Comparison of ENCODE assay signal across 8 cellular contexts in genomic region chr4:81351653-81352455, GRCh38.
DNase-seq lines count a peak whose midpoint lies in the region; ATAC-seq, FAIRE-seq and TF ChIP-seq lines count a peak whose summit lies in the region.

No MANE protein-coding gene starts in this region.

- H3K9me3 ChIP-seq in cardiac muscle cell (ENCODE audit: low read depth) = no peaks in the 10 kb centered on the region
- no peaks in the 10 kb centered on the region for H3K9me3 ChIP-seq in GM12878 (replicated peaks; ENCODE audit: control insufficient read depth, insufficient read depth, low read length)

- H2AFZ ChIP-seq in GM12878 (ENCODE audit: control insufficient read depth, low read depth, low read length) = no peak overlapping the region

- ATAC-seq in HG02763 (IDR thresholded peaks at IDR 0.05; ENCODE audit: unreplicated experiment) (peak; percentile 85), GM12878 (peak; percentile 93)

- no peaks in the 10 kb centered on the region for H3K79me2 ChIP-seq in GM12878 (ENCODE audit: control insufficient read depth, insufficient read depth, low read length)

- SMC1A ChIA-PET in GM12878 (lab: Charles Lee; ENCODE audit: uncharacterized antibody, unreplicated experiment) = interaction anchor here (0.8 to 4.6 kb wide), 17 partner anchors 15 to 1131 kb away, joined by 3 to 49 read pairs (median 3); no protein-coding TSS in a partner anchor

- H3K4me1 Mint-ChIP-seq in immature natural killer cell = no peaks in the 10 kb centered on the region

- no peak overlapping the region for H3K4me3 ChIP-seq in cardiac muscle cell
- H3K4me3 ChIP-seq in GM12878 = no peak overlapping the region

- H3K4me2 ChIP-seq in GM12878 (ENCODE audit: control insufficient read depth, insufficient read depth) = no peak overlapping the region

- CTCF ChIA-PET in GM12878 (lab: Yijun Ruan, JAX) = interaction anchor here (0.6 to 3.0 kb wide), 41 partner anchors 8 to 1132 kb away, joined by 3 to 75 read pairs (median 4); no protein-coding TSS in a partner anchor

- no peaks in the 10 kb centered on the region for H3K36me3 ChIP-seq in cardiac muscle cell
- H3K36me3 ChIP-seq in GM12878 (ENCODE audit: control insufficient read depth in 2 of 2, insufficient read depth in 2 of 2, low read length in 1 of 2) = no peaks in the 10 kb centered on the region

- H3K27ac ChIP-seq in cardiac muscle cell (no peak overlapping the region), GM12878 (ENCODE audit: control insufficient read depth, insufficient read depth) (no peak overlapping the region)

- intact Hi-C loops in cardiac septum (cut with DNase I) = loop anchor here (5.0 kb wide), 1 partner anchor 280 kb away; no protein-coding TSS in a partner anchor
- intact Hi-C loops in GM12878 (cut with micrococcal nuclease; ENCODE audit: unreplicated experiment) = loop anchor here (1.0 kb wide), 2 partner anchors 283 to 990 kb away; no protein-coding TSS in a partner anchor

- no peaks in the 10 kb centered on the region for H3K36me3 Mint-ChIP-seq in immature natural killer cell

- DNase-seq in cardiac muscle cell (ENCODE audit: low read depth in 1 of 2, low spot score in 1 of 2) (peak; percentile 80 to 88), cardiac septum (ENCODE audit: low spot score) (no peak), NCI-H146 (lab: John Stamatoyannopoulos, UW) (peak; percentile 64), T1000 (lab: John Stamatoyannopoulos, UW) (peak; percentile 18), GM12878 (ENCODE audit: low read depth, low spot score) (peak; percentile 8), immature natural killer cell (peak; percentile 17 to 39 (median 30))
- peak; percentile 79 for DNase-seq in stimulated activated CD4-positive, alpha-beta T cell treated with anti-CD3 and anti-CD28 coated beads, Interleukin-15, amount 100 ng/mL, for 24 hours

- H4K20me1 ChIP-seq in GM12878 (ENCODE audit: control insufficient read depth, insufficient read depth) = no peaks in the 10 kb centered on the region

- no peak overlapping the region for H3K4me3 Mint-ChIP-seq in immature natural killer cell

- peaks cover 0 to 6% (median 4%) of the 10 kb centered on the region in 3 donors for H3K27me3 Mint-ChIP-seq in immature natural killer cell (ENCODE audit: low read depth in 3 of 3)

- no peaks in the 10 kb centered on the region for H3K27me3 ChIP-seq in cardiac muscle cell
- H3K27me3 ChIP-seq in GM12878 (replicated peaks in 1 of 2; ENCODE audit: control insufficient read depth in 2 of 2, insufficient read depth in 2 of 2, low read length in 1 of 2) = no peaks in the 10 kb centered on the region

- BruUV-seq in GM12878 (replicated peaks; lab: Mats Ljungman, UMichigan) = no TSS peak

- H3K27ac Mint-ChIP-seq in immature natural killer cell = no peak overlapping the region

- RAD21 ChIA-PET in GM12878 (lab: Charles Lee; ENCODE audit: unreplicated experiment) = interaction anchor here (0.7 to 2.9 kb wide), 6 partner anchors 282 to 1855 kb away, joined by 3 to 26 read pairs (median 6); no protein-coding TSS in a partner anchor

- no peaks in the 10 kb centered on the region for H3K9me3 Mint-ChIP-seq in immature natural killer cell

- TF ChIP-seq RAD21 in GM12878 (IDR thresholded peaks at IDR 0.05; ENCODE audit: insufficient read depth, low read depth, low read length) = peak; percentile 82

- POLR2A ChIA-PET in GM12878 (lab: Charles Lee) = no interaction called here

- peak; percentile 91 for TF ChIP-seq CTCF in cardiac muscle cell (IDR thresholded peaks at IDR 0.05; ENCODE audit: low read depth, low read length)
- peak; percentile 84 to 95 (median 85) for TF ChIP-seq CTCF in GM12878 (IDR thresholded peaks at IDR 0.05 in 2 of 3, conservative IDR thresholded peaks at IDR 0.05 in 1 of 3; ENCODE audit: control insufficient read depth in 2 of 3, extremely low read depth in 1 of 3, insufficient read depth in 1 of 3, low read depth in 3 of 3, low read length in 3 of 3)

- H3K4me1 ChIP-seq in cardiac muscle cell (ENCODE audit: low read depth) (no peaks in the 10 kb centered on the region), GM12878 (ENCODE audit: control insufficient read depth, insufficient read depth, low read length) (no peaks in the 10 kb centered on the region)

- no peak for TF ChIP-seq POLR2A in GM12878 (IDR thresholded peaks at IDR 0.05; ENCODE audit: low read depth, low read length)

- no peak overlapping the region for H3K9ac ChIP-seq in GM12878 (ENCODE audit: control insufficient read depth, insufficient read depth, low read length)

- FAIRE-seq in GM12878 (lab: Jason Lieb, UNC) = peak; percentile 62

- in situ Hi-C loops in GM12878 (cut with MboI) = loop anchor here (5.0 kb wide), 2 partner anchors 290 to 990 kb away; no protein-coding TSS in a partner anchor

- WGBS in GM12878 (ENCODE audit: insufficient coverage, insufficient replicate concordance, low lambda C conversion rate, missing lambda C conversion rate) = 27% methylated on average over 11 of the region's 11 CpGs

- TF ChIP-seq EP300 in GM12878 (IDR thresholded peaks at IDR 0.05; ENCODE audit: borderline replicate concordance in 1 of 2, control insufficient read depth in 1 of 2, low read depth in 2 of 2, low read length in 2 of 2) = no peak

TF ChIP-seq in GM12878, 131 proteins besides CTCF, POLR2A, EP300 and RAD21:
- TF ChIP-seq SMC3 (IDR thresholded peaks at IDR 0.05; ENCODE audit: borderline replicate concordance, low read length) (peak; percentile 61; the same call in 1 of the 2 replicates), SMARCA5 (IDR thresholded peaks at IDR 0.05) (no peak)
